ENCODE assay signal across 15 cellular contexts in the genomic region with DNA sequence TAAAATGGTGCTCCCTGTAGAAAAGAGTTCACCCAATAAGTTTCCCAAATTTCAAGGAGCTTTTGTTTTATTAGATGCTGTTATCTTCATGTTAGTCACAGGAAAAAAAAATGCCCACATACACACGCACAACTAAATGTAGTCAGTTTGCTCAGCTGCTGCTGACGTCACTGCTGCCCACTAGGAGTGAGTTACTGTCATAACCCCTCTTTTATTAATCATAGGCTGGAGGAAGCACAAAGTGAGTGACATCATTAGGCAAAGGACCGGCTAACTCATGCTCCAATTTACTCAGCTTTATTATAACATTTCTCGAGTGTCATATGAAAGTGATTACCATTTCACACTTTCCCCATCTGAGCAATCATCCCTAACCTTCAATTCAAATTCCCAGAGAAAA. TPM values are rescaled to one million over a fixed set of nuclear protein-coding genes. Genes with fewer than 3 reads are reported as not detected.
A peak's percentile ranks its signal among the peaks of the same experiment; 100 is the strongest.
DNase-seq lines count a peak whose midpoint lies in the region; ATAC-seq, FAIRE-seq and TF ChIP-seq lines count a peak whose summit lies in the region.
"Had no signal": no experiment of that assay in that cellular context is flagged by ENCODE, and none has a peak within 500 bp of the region (broad histone marks: within the 10 kb centered on the region; RNA-seq: fewer than 3 reads in every experiment).

No MANE protein-coding gene starts in this region.

- H3K9me3 Mint-ChIP-seq in naive thymus-derived CD4-positive, alpha-beta T cell, result peaks cover 0 to 2% (median 0%) of the 10 kb centered on the region in 11 donors
- no peaks in the 10 kb centered on the region for H3K9me3 Mint-ChIP-seq in neural progenitor cell
- no peaks in the 10 kb centered on the region for H3K9me3 Mint-ChIP-seq in activated CD8-positive, alpha-beta T cell treated with anti-CD3 and anti-CD28 coated beads, Interleukin-2, amount 10 ng/mL, durations not matched to agents 7 days and 5 days (ENCODE audit: insufficient read depth)

- no peaks in the 10 kb centered on the region for H3K9me3 ChIP-seq in naive thymus-derived CD4-positive, alpha-beta T cell (ENCODE audit: control insufficient read depth in 2 of 3, low read length in 3 of 3)
- H3K9me3 ChIP-seq in neural progenitor cell (ENCODE audit: low read depth) (no peaks in the 10 kb centered on the region), heart left ventricle (no peaks in the 10 kb centered on the region)
- H3K9me3 ChIP-seq: HAP-1 had no signal

- H3K4me2 ChIP-seq in neural progenitor cell, result no peak overlapping the region

- H3F3A ChIP-seq in neural progenitor cell (ENCODE audit: low read depth), result no peaks in the 10 kb centered on the region

- 68 to 76% (median 72%) methylated on average over 4 of the region's 4 CpGs for WGBS in heart left ventricle, 4 donors

- peaks cover 0 to 13% (median 9%) of the 10 kb centered on the region in 7 donors for H3K4me1 Mint-ChIP-seq in naive thymus-derived CD4-positive, alpha-beta T cell
- peaks cover 10% of the 10 kb centered on the region for H3K4me1 Mint-ChIP-seq in neural progenitor cell
- peaks cover 14% of the 10 kb centered on the region for H3K4me1 Mint-ChIP-seq in activated CD8-positive, alpha-beta T cell treated with anti-CD3 and anti-CD28 coated beads, Interleukin-2, amount 10 ng/mL, durations not matched to agents 7 days and 5 days (ENCODE audit: low read depth)

- intact Hi-C loops in naive thymus-derived CD4-positive, alpha-beta T cell (cut with micrococcal nuclease), result no loop called here
- intact Hi-C loops in heart left ventricle (cut with DNase I), result loop anchor here (5.0 to 10.0 kb wide), 9 partner anchors 695 to 1475 kb away; no protein-coding TSS in a partner anchor

- DNase-seq in DMS53 treated with DMSO at 0.1 percent for 48 hours (lab: John Stamatoyannopoulos, UW; ENCODE audit: unreplicated experiment) (peak; percentile 90), NCI-H69 (lab: John Stamatoyannopoulos, UW) (peak; percentile 38), bronchial epithelial cell (ENCODE audit: low read depth) (peak; percentile 82), neural progenitor cell (ENCODE audit: low spot score) (no peak), NCI-H187 treated with DMSO at 0.1 percent for 48 hours (lab: John Stamatoyannopoulos, UW) (no peak), heart left ventricle (no peak)
- no peak for DNase-seq in naive thymus-derived CD4-positive, alpha-beta T cell
- DNase-seq in activated CD8-positive, alpha-beta T cell treated with anti-CD3 and anti-CD28 coated beads, Interleukin-2, amount 10 ng/mL, durations not matched to agents 7 days and 5 days, result no peak
- DNase-seq: anterior cingulate cortex, DMS 273 treated with DMSO at 0.1 percent for 48 hours, KBM-7, midbrain had no signal

- TF ChIP-seq CTCF in bronchial epithelial cell (IDR thresholded peaks at IDR 0.05; ENCODE audit: insufficient read depth, low read length, severe bottlenecking) (no peak), neural progenitor cell (IDR thresholded peaks at IDR 0.05) (no peak), heart left ventricle (IDR thresholded peaks at IDR 0.05) (no peak)

- no peaks in the 10 kb centered on the region for H3K79me2 ChIP-seq in neural progenitor cell (ENCODE audit: low read depth)

- peaks cover 0 to 7% (median 0%) of the 10 kb centered on the region in 5 donors for H3K36me3 Mint-ChIP-seq in naive thymus-derived CD4-positive, alpha-beta T cell
- H3K36me3 Mint-ChIP-seq in neural progenitor cell, result no peaks in the 10 kb centered on the region
- H3K36me3 Mint-ChIP-seq in activated CD8-positive, alpha-beta T cell treated with anti-CD3 and anti-CD28 coated beads, Interleukin-2, amount 10 ng/mL, durations not matched to agents 7 days and 5 days (ENCODE audit: low read depth), result no peaks in the 10 kb centered on the region

- H3K27me3 ChIP-seq in bronchial epithelial cell (ENCODE audit: control insufficient read depth, insufficient read depth, low read length), result no peaks in the 10 kb centered on the region
- no peaks in the 10 kb centered on the region for H3K27me3 ChIP-seq in naive thymus-derived CD4-positive, alpha-beta T cell (ENCODE audit: control insufficient read depth in 2 of 2, insufficient read depth in 2 of 2, low read length in 2 of 2)
- H3K27me3 ChIP-seq in neural progenitor cell, result peaks cover 26% of the 10 kb centered on the region
- no peaks in the 10 kb centered on the region for H3K27me3 ChIP-seq in heart left ventricle

- POLR2A ChIA-PET in naive thymus-derived CD4-positive, alpha-beta T cell (lab: Charles Lee), result no interaction called here
- POLR2A ChIA-PET in activated CD8-positive, alpha-beta T cell treated with anti-CD3 and anti-CD28 coated beads, Interleukin-2, amount 10 ng/mL, durations not matched to agents 7 days and 5 days (lab: Charles Lee), result no interaction called here

- peaks cover 13 to 48% (median 30%) of the 10 kb centered on the region in 5 donors for H3K27me3 Mint-ChIP-seq in naive thymus-derived CD4-positive, alpha-beta T cell
- peaks cover 4% of the 10 kb centered on the region for H3K27me3 Mint-ChIP-seq in neural progenitor cell (ENCODE audit: insufficient read depth, low read depth)
- peaks cover 14% of the 10 kb centered on the region for H3K27me3 Mint-ChIP-seq in activated CD8-positive, alpha-beta T cell treated with anti-CD3 and anti-CD28 coated beads, Interleukin-2, amount 10 ng/mL, durations not matched to agents 7 days and 5 days (ENCODE audit: low read depth)

- no peak overlapping the region for H3K27ac Mint-ChIP-seq in naive thymus-derived CD4-positive, alpha-beta T cell
- no peak overlapping the region for H3K27ac Mint-ChIP-seq in neural progenitor cell
- no peak overlapping the region for H3K27ac Mint-ChIP-seq in activated CD8-positive, alpha-beta T cell treated with anti-CD3 and anti-CD28 coated beads, Interleukin-2, amount 10 ng/mL, durations not matched to agents 7 days and 5 days

- H4K20me1 ChIP-seq in neural progenitor cell (ENCODE audit: low read depth), result no peaks in the 10 kb centered on the region

- H3K36me3 ChIP-seq in bronchial epithelial cell (ENCODE audit: control insufficient read depth, insufficient read depth, low read length) (no peaks in the 10 kb centered on the region), neural progenitor cell (no peaks in the 10 kb centered on the region), heart left ventricle (no peaks in the 10 kb centered on the region)
- H3K36me3 ChIP-seq in naive thymus-derived CD4-positive, alpha-beta T cell (ENCODE audit: control insufficient read depth in 2 of 3, insufficient read depth in 3 of 3, low read length in 3 of 3), result no peaks in the 10 kb centered on the region
- H3K36me3 ChIP-seq: HAP-1 had no signal

- ATAC-seq in naive thymus-derived CD4-positive, alpha-beta T cell, result peak; percentile 30
- ATAC-seq in activated CD8-positive, alpha-beta T cell treated with anti-CD3 and anti-CD28 coated beads, Interleukin-2, amount 10 ng/mL, durations not matched to agents 7 days and 5 days, result no peak
- ATAC-seq in heart left ventricle, result no peak
- ATAC-seq: Panc1 had no signal

- peaks cover 0 to 8% of the 10 kb centered on the region in 2 donors for H3K4me1 ChIP-seq in naive thymus-derived CD4-positive, alpha-beta T cell (ENCODE audit: control insufficient read depth in 2 of 2, insufficient read depth in 2 of 2, low read length in 2 of 2)
- H3K4me1 ChIP-seq in neural progenitor cell (peaks cover 7% of the 10 kb centered on the region), heart left ventricle (peaks cover 0 to 14% (median 8%) of the 10 kb centered on the region in 12 donors)

- no peak overlapping the region for H3K9ac ChIP-seq in neural progenitor cell

- H3K4me3 ChIP-seq in bronchial epithelial cell (ENCODE audit: low read depth, low read length) (no peak overlapping the region), neural progenitor cell (no peak overlapping the region), heart left ventricle (no peak overlapping the region)
- no peak overlapping the region for H3K4me3 ChIP-seq in naive thymus-derived CD4-positive, alpha-beta T cell (ENCODE audit: low read length)
- H3K4me3 ChIP-seq: HAP-1 had no signal

- no peak overlapping the region for H3K27ac ChIP-seq in naive thymus-derived CD4-positive, alpha-beta T cell (ENCODE audit: low read depth, low read length)
- H3K27ac ChIP-seq in neural progenitor cell (no peak overlapping the region), heart left ventricle (no peak overlapping the region)

- H3K4me3 Mint-ChIP-seq in naive thymus-derived CD4-positive, alpha-beta T cell, result no peak overlapping the region
- no peak overlapping the region for H3K4me3 Mint-ChIP-seq in neural progenitor cell
- H3K4me3 Mint-ChIP-seq in activated CD8-positive, alpha-beta T cell treated with anti-CD3 and anti-CD28 coated beads, Interleukin-2, amount 10 ng/mL, durations not matched to agents 7 days and 5 days, result no peak overlapping the region

- no peak overlapping the region for H2AFZ ChIP-seq in neural progenitor cell (replicated peaks)

- TF ChIP-seq POLR2A in heart left ventricle (IDR thresholded peaks at IDR 0.05), result no peak

- FAIRE-seq in bronchial epithelial cell (lab: Jason Lieb, UNC), result no peak
- FAIRE-seq: endometrium had no signal

- CTCF ChIA-PET in naive thymus-derived CD4-positive, alpha-beta T cell (lab: Charles Lee), result no interaction called here
- CTCF ChIA-PET in activated CD8-positive, alpha-beta T cell treated with anti-CD3 and anti-CD28 coated beads, Interleukin-2, amount 10 ng/mL, durations not matched to agents 7 days and 5 days (lab: Charles Lee), result interaction anchor here (0.9 kb wide), 1 partner anchor 231 kb away, joined by 3 read pairs; no protein-coding TSS in a partner anchor

RNA-seq across cellular contexts. Expression of a gene that starts 6.7 kb away (rescaled TPM):
- total RNA-seq in bronchial epithelial cell (1.3 and 5.0 TPM in 2 replicates), neural progenitor cell (ENCODE audit: low replicate concordance) (0.09 TPM in 1 of 2 replicates, not detected in the other), heart left ventricle (1 to 10 TPM in 5 of 9 donors, under 1 TPM in 4; 0.19 to 7.5 (median 1.6) TPM)
- total RNA-seq in naive thymus-derived CD4-positive, alpha-beta T cell, result under 1 TPM in 3 of 5 experiments, not detected in 2; 0.16 to 0.34 (median 0.29) TPM
- polyA plus RNA-seq in naive thymus-derived CD4-positive, alpha-beta T cell, result not detected
- not detected for total RNA-seq in activated CD8-positive, alpha-beta T cell treated with anti-CD3 and anti-CD28 coated beads, Interleukin-2, amount 10 ng/mL, durations not matched to agents 7 days and 5 days
- 1 to 10 TPM in 1 of 2 donors, under 1 TPM in 1; 0.39 to 2.8 TPM for polyA plus RNA-seq in heart left ventricle

Comparison
In these comparisons a context has a peak if more than half of its experiments do, and no peak if none do; other contexts are left out.
1. DNase-seq: peak in DMS53 treated with DMSO at 0.1 percent for 48 hours (single experiment), NCI-H69 (single experiment) and bronchial epithelial cell (single experiment); none in naive thymus-derived CD4-positive, alpha-beta T cell (0 of 9), neural progenitor cell (single experiment), activated CD8-positive, alpha-beta T cell treated with anti-CD3 and anti-CD28 coated beads, Interleukin-2, amount 10 ng/mL, durations not matched to agents 7 days and 5 days (single experiment), NCI-H187 treated with DMSO at 0.1 percent for 48 hours (single experiment) and heart left ventricle (0 of 5).
2. intact Hi-C loops: an anchor here in heart left ventricle (5.0 to 10.0 kb wide); none called in naive thymus-derived CD4-positive, alpha-beta T cell.